Comparison of ENCODE assay signal across 1 cellular context in the genomic region with DNA sequence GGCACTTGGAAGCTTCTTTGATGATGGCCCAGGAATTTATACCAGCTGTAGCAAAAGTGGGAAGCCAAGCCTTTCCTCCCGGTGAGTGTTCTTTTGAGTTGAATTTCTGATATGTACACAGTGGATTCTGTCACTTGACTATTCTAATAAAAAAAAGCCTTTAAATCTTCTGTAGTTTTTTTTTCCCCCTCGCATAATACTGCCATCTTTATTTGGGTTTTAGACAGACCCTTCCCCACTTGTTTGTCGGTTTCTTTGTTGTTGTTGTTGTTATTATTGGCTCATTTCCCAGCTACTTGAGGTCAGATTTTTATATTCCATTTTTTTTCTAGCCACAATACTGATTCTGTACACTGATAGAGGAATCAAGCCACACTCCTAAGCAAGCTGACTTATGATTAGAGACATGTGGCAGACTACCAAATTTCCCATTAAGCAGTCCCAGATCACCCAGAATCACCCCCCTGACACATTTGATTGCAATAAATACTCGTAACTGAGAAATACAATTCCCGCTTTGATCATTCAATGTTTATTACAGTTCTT.
TF ChIP-seq lines count a peak whose summit lies in the region.

No MANE protein-coding gene starts in this region.

TF ChIP-seq in IMR-90, 13 proteins besides CTCF, POLR2A, EP300 and RAD21 (continued from another document):
- no peak for TF ChIP-seq FOS (IDR thresholded peaks at IDR 0.05; ENCODE audit: low read depth, low read length)
- TF ChIP-seq CHD1 (IDR thresholded peaks at IDR 0.05; ENCODE audit: low read depth, low read length): no peak
- TF ChIP-seq CEBPB (IDR thresholded peaks at IDR 0.05; ENCODE audit: low read depth, low read length): no peak
- TF ChIP-seq, protein P1, sequence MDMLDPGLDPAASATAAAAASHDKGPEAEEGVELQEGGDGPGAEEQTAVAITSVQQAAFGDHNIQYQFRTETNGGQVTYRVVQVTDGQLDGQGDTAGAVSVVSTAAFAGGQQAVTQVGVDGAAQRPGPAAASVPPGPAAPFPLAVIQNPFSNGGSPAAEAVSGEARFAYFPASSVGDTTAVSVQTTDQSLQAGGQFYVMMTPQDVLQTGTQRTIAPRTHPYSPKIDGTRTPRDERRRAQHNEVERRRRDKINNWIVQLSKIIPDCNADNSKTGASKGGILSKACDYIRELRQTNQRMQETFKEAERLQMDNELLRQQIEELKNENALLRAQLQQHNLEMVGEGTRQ (IDR thresholded peaks at IDR 0.05; ENCODE audit: low read depth, low read length): no peak
